8 cellular contexts compared by ENCODE assay signal in the genomic region with DNA sequence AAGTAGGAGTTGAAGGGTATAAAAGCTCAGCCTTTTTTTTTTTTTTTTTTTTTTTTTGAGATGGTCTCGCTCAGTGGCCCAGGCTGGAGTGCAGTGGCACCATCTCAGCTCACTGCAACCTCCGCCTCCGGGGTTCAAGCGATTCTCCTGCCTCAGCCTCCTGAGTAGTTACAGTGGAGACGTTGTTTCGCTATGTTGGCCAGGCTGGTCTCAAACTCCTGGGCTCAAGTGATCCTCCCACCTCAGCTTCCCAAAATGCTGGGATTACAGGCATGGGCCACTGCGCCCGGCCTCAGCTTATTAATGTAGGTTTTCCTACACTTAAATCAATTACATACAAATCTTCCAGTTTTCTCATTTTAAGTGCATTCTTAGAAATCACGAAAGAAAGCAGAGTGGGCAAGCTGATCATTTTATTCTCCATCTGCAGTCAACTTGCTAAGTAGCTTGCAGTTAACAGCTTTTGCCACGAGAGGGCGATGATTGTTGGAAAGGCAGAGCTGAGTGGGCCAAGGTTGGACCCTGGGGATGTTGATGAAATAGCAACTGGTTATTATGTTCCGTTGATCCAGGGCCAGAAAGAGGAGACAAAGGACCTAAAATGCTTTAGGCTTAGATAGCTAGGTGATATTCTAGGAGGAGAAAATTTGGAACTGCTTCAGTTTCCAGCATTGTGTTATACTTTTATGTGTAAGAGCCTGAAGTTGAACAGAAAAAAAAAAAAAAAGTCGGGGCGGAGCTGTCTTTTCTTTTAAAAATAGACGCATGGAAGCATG.
DNase-seq lines count a peak whose midpoint lies in the region; ATAC-seq and TF ChIP-seq lines count a peak whose summit lies in the region.

No MANE protein-coding gene starts in this region.

- H4K20me1 ChIP-seq in SK-N-SH (ENCODE audit: insufficient read depth) = no peaks in the 10 kb centered on the region

- in situ Hi-C loops in transverse colon (cut with MboI; ENCODE audit: low pct_ligation_motif_present in 1 of 4, low pct_unique_long_range_greater_than_20kb in 1 of 4, low sequenced_read_pairs in 3 of 4) = loop anchor here in 2 of 4 donors (25.0 kb wide), 2 partner anchors 224 to 299 kb away; a partner anchor contains a TSS

- peaks cover 12% of the 10 kb centered on the region for H3F3A ChIP-seq in SK-N-SH (replicated peaks; ENCODE audit: insufficient read depth)

- peak; percentile 97 for TF ChIP-seq RAD21 in SK-N-SH (IDR thresholded peaks at IDR 0.05; ENCODE audit: low read length)

- DNase-seq in ELF-1 (ENCODE audit: low read depth, low spot score) (peak; percentile 78), MV-4-11 (lab: John Stamatoyannopoulos, UW) (peak; percentile 56), SK-N-SH (peak; percentile 82), head of caudate nucleus (peak; percentile 32 to 92 (median 80)), pons (ENCODE audit: low spot score) (peak; percentile 80), transverse colon (peak; percentile 82)
- DNase-seq in activated naive CD4-positive, alpha-beta T cell treated with Interleukin-2 at 50 U/mL for 16 hours = peak; percentile 70

- no peak for TF ChIP-seq POLR2A in transverse colon (IDR thresholded peaks at IDR 0.05)

- TF ChIP-seq CTCF in SK-N-SH (IDR thresholded peaks at IDR 0.05) (peak; percentile 99), transverse colon (IDR thresholded peaks at IDR 0.05) (peak; percentile 80 to 91 (median 84))

- H3K4me3 ChIP-seq in SK-N-SH (ENCODE audit: low read depth in 2 of 2, low read length in 1 of 2) (no peak overlapping the region; a peak in 1 of 4 replicates), transverse colon (no peak overlapping the region)

- CTCF ChIA-PET in SK-N-SH (lab: Yijun Ruan, JAX) = interaction anchor here (0.6 to 5.0 kb wide), 75 partner anchors 8 to 590 kb away, joined by 3 to 72 read pairs (median 4); a partner anchor contains a TSS

- H3K4me1 ChIP-seq in SK-N-SH (ENCODE audit: control insufficient read depth in 1 of 2, insufficient read depth in 2 of 2, low read depth in 1 of 2, low read length in 1 of 2) (peaks cover 14 to 25% of the 10 kb centered on the region in 2 experiments), transverse colon (peaks cover 0 to 6% (median 0%) of the 10 kb centered on the region in 4 donors)

- H3K27me3 ChIP-seq in SK-N-SH (ENCODE audit: insufficient read depth) (no peaks in the 10 kb centered on the region), transverse colon (no peaks in the 10 kb centered on the region)

- POLR2A ChIA-PET in SK-N-SH (lab: Yijun Ruan, JAX) = interaction anchor here (0.6 to 1.9 kb wide), 6 partner anchors 81 to 277 kb away, joined by 3 to 14 read pairs (median 4); a partner anchor contains a TSS

- TF ChIP-seq EP300 in SK-N-SH (IDR thresholded peaks at IDR 0.05; ENCODE audit: borderline replicate concordance in 1 of 2, low read depth in 1 of 2, low read length in 1 of 2) = no peak
- TF ChIP-seq EP300 in transverse colon (IDR thresholded peaks at IDR 0.05; ENCODE audit: low read depth) = no peak

- no peaks in the 10 kb centered on the region for H3K36me3 ChIP-seq in SK-N-SH (replicated peaks in 1 of 2; ENCODE audit: control insufficient read depth in 1 of 2, insufficient read depth in 2 of 2, low read length in 1 of 2)
- H3K36me3 ChIP-seq in transverse colon = no peaks in the 10 kb centered on the region

- no peaks in the 10 kb centered on the region for H3K9me2 ChIP-seq in SK-N-SH

- no peaks in the 10 kb centered on the region for H3K79me2 ChIP-seq in SK-N-SH (ENCODE audit: insufficient read depth)

- no peak overlapping the region for H3K4me2 ChIP-seq in SK-N-SH

- no peak overlapping the region for H3K9ac ChIP-seq in SK-N-SH

- H3K27ac ChIP-seq in SK-N-SH (ENCODE audit: low read depth in 2 of 2, low read length in 1 of 2) (no peak overlapping the region), transverse colon (no peak overlapping the region)

- 0 out of 2 replicates have a peak overlapping the region, but pooled peaks have one; percentile 27 for H2AFZ ChIP-seq in SK-N-SH (ENCODE audit: low read depth)

- H3K9me3 ChIP-seq in SK-N-SH = no peaks in the 10 kb centered on the region
- H3K9me3 ChIP-seq in transverse colon = no peaks in the 10 kb centered on the region

- intact Hi-C loops in head of caudate nucleus (cut with DNase I) (loop anchor here (10.0 kb wide), 1 partner anchor 302 kb away; no protein-coding TSS in a partner anchor), transverse colon (cut with DNase I; ENCODE audit: low total_unique reads) (loop anchor here (2.0 kb wide), 1 partner anchor 302 kb away; no protein-coding TSS in a partner anchor)

- 58% methylated on average over 15 of the region's 15 CpGs for WGBS in SK-N-SH (ENCODE audit: low lambda C conversion rate)
- WGBS in transverse colon (ENCODE audit: low coverage in 1 of 2), 2 donors = 42 to 53% methylated on average over 12 to 15 of the region's 15 CpGs

- no peak for ATAC-seq in GM21576 (IDR thresholded peaks at IDR 0.05; ENCODE audit: unreplicated experiment)

TF ChIP-seq in SK-N-SH, 30 proteins besides CTCF, POLR2A, EP300 and RAD21 (continues in another document):
- no peak for TF ChIP-seq MXI1 (IDR thresholded peaks at IDR 0.05; ENCODE audit: low read depth, low read length)
- no peak for TF ChIP-seq SIN3A (IDR thresholded peaks at IDR 0.05; ENCODE audit: borderline replicate concordance, low read depth, low read length)
- peak; percentile 34; the same call in 1 of the 2 replicates for TF ChIP-seq NFIC (IDR thresholded peaks at IDR 0.05; ENCODE audit: borderline replicate concordance)
- TF ChIP-seq, protein P1, sequence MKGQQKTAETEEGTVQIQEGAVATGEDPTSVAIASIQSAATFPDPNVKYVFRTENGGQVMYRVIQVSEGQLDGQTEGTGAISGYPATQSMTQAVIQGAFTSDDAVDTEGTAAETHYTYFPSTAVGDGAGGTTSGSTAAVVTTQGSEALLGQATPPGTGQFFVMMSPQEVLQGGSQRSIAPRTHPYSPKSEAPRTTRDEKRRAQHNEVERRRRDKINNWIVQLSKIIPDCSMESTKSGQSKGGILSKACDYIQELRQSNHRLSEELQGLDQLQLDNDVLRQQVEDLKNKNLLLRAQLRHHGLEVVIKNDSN (IDR thresholded peaks at IDR 0.05; ENCODE audit: borderline replicate concordance, low read depth) = no peak
- no peak for TF ChIP-seq ELF1 (IDR thresholded peaks at IDR 0.05)
- TF ChIP-seq TEAD4 (IDR thresholded peaks at IDR 0.05; ENCODE audit: borderline replicate concordance, insufficient read depth) = no peak
- TF ChIP-seq, protein P2, sequence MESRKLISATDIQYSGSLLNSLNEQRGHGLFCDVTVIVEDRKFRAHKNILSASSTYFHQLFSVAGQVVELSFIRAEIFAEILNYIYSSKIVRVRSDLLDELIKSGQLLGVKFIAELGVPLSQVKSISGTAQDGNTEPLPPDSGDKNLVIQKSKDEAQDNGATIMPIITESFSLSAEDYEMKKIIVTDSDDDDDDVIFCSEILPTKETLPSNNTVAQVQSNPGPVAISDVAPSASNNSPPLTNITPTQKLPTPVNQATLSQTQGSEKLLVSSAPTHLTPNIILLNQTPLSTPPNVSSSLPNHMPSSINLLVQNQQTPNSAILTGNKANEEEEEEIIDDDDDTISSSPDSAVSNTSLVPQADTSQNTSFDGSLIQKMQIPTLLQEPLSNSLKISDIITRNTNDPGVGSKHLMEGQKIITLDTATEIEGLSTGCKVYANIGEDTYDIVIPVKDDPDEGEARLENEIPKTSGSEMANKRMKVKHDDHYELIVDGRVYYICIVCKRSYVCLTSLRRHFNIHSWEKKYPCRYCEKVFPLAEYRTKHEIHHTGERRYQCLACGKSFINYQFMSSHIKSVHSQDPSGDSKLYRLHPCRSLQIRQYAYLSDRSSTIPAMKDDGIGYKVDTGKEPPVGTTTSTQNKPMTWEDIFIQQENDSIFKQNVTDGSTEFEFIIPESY (IDR thresholded peaks at IDR 0.05; ENCODE audit: borderline replicate concordance, low read depth) = no peak
- TF ChIP-seq TCF12 (IDR thresholded peaks at IDR 0.05) = no peak; the same call in 1 of the 2 replicates
- peak; percentile 11; the same call in 1 of the 2 replicates for TF ChIP-seq FOSL2 (IDR thresholded peaks at IDR 0.05; ENCODE audit: borderline replicate concordance, low read depth)
- TF ChIP-seq FOXM1 (IDR thresholded peaks at IDR 0.05; ENCODE audit: low read depth) = no peak
- TF ChIP-seq MEF2A (IDR thresholded peaks at IDR 0.05; ENCODE audit: borderline replicate concordance, low read depth) = no peak
- no peak for TF ChIP-seq GABPA (IDR thresholded peaks at IDR 0.05; ENCODE audit: low read depth)
- TF ChIP-seq, protein P3, sequence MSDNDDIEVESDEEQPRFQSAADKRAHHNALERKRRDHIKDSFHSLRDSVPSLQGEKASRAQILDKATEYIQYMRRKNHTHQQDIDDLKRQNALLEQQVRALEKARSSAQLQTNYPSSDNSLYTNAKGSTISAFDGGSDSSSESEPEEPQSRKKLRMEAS (IDR thresholded peaks at IDR 0.05; ENCODE audit: low read depth) = 0 out of 2 replicates have a peak, but pooled peaks have one; percentile 17
- no peak for TF ChIP-seq FOXJ3 (CRISPR knock-in tag; IDR thresholded peaks at IDR 0.05)
- TF ChIP-seq JUND (IDR thresholded peaks at IDR 0.05) = no peak
- TF ChIP-seq GATA2 (CRISPR knock-in tag; IDR thresholded peaks at IDR 0.05) = no peak
- peak; percentile 45 for TF ChIP-seq CHD2 (IDR thresholded peaks at IDR 0.05; ENCODE audit: low read length, partially characterized antibody)
- no peak for TF ChIP-seq POLR2AphosphoS5 (IDR thresholded peaks at IDR 0.05; ENCODE audit: low read depth, low read length)
- TF ChIP-seq, protein P4, sequence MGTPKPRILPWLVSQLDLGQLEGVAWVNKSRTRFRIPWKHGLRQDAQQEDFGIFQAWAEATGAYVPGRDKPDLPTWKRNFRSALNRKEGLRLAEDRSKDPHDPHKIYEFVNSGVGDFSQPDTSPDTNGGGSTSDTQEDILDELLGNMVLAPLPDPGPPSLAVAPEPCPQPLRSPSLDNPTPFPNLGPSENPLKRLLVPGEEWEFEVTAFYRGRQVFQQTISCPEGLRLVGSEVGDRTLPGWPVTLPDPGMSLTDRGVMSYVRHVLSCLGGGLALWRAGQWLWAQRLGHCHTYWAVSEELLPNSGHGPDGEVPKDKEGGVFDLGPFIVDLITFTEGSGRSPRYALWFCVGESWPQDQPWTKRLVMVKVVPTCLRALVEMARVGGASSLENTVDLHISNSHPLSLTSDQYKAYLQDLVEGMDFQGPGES (IDR thresholded peaks at IDR 0.05; ENCODE audit: low read depth, low read length) = no peak
- TF ChIP-seq RXRA (IDR thresholded peaks at IDR 0.05; ENCODE audit: borderline replicate concordance, low read depth) = no peak
- TF ChIP-seq SMC3 (IDR thresholded peaks at IDR 0.05; ENCODE audit: low read depth, low read length) = peak; percentile 98
